In the genomic region with DNA sequence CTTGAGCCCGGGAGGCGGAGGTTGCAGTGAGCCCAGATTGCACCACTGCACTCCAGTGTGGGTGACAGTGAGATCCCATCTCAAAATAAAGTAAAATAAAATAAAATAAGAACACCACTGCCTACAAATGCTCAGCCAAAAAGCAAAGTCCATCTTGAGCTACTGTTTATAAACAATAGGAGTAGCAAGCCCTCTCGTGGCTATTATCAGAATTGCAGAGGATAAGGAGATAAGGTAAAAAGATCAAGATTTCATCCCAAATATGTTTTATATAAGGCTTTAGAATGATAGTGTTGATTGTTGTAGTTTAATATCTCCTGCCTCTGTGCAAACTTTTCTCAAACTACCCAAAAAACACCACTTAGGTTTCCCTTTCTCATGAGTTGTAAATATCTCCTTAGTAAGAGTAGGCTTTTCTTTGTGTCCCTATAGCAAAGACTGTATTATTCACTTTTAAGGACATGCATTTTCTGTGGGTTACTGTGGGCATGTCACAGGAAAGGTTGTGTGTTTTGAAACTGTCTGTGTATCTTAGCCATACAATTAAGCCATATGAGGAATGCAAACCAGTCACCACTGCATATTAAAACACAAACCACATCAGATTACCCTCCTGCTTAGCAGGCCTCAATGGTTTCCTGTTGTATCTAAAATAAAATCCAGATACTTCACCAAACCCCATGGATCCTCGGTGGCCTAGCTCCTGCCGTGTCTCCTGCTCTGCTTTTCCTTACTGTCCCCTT, we compare ENCODE assay signal across 8 cellular contexts. TPM values are rescaled to one million over a fixed set of nuclear protein-coding genes. Genes with fewer than 3 reads are reported as not detected.
DNase-seq lines count a peak whose midpoint lies in the region; ATAC-seq and TF ChIP-seq lines count a peak whose summit lies in the region.

No MANE protein-coding gene starts in this region.

- H3K4me1 Mint-ChIP-seq in endothelial cell (ENCODE audit: unreplicated experiment) (no peaks in the 10 kb centered on the region), nephron (no peaks in the 10 kb centered on the region)

- no peak overlapping the region for H3K4me3 ChIP-seq in Peyer's patch

- no peak for TF ChIP-seq POLR2A in Peyer's patch (IDR thresholded peaks at IDR 0.05)

- H3K36me3 ChIP-seq in Peyer's patch, result no peaks in the 10 kb centered on the region

- DNase-seq in SKM-1 treated with dmso at 0.1 percent for 144 hours (lab: John Stamatoyannopoulos, UW; ENCODE audit: unreplicated experiment) (peak; percentile 15), SKM-1 (lab: John Stamatoyannopoulos, UW; ENCODE audit: unreplicated experiment) (no peak), Peyer's patch (no peak), endothelial cell (ENCODE audit: low spot score) (peak; percentile 41)

- H3K27me3 Mint-ChIP-seq in endothelial cell (ENCODE audit: unreplicated experiment) (peaks cover 2% of the 10 kb centered on the region), nephron (ENCODE audit: low read depth) (no peaks in the 10 kb centered on the region)

- peak; percentile 65 for ATAC-seq in HG02885 (IDR thresholded peaks at IDR 0.05; ENCODE audit: poor library complexity, unreplicated experiment)
- no peak for ATAC-seq in GM21423 (IDR thresholded peaks at IDR 0.05; ENCODE audit: unreplicated experiment)
- no peak for ATAC-seq in HG03135 (IDR thresholded peaks at IDR 0.05; ENCODE audit: unreplicated experiment)

- TF ChIP-seq CTCF in Peyer's patch (IDR thresholded peaks at IDR 0.05) (peak; percentile 34 to 79 (median 64)), endothelial cell (IDR thresholded peaks at IDR 0.05; ENCODE audit: unreplicated experiment) (peak; percentile 78), nephron (IDR thresholded peaks at IDR 0.05; ENCODE audit: unreplicated experiment in 3 of 3) (peak; percentile 67 to 76 (median 72))

- peaks cover 0 to 5% (median under 1%) of the 10 kb centered on the region in 4 donors for H3K9me3 ChIP-seq in Peyer's patch

- H3K27me3 ChIP-seq in Peyer's patch, result no peaks in the 10 kb centered on the region

- H3K4me3 Mint-ChIP-seq in endothelial cell (ENCODE audit: unreplicated experiment) (no peak overlapping the region), nephron (no peak overlapping the region)

- no peak overlapping the region for H3K27ac Mint-ChIP-seq in endothelial cell (ENCODE audit: unreplicated experiment)
- no peak overlapping the region for H3K27ac Mint-ChIP-seq in nephron

- H3K27ac ChIP-seq in Peyer's patch, result no peak overlapping the region

- H3K36me3 Mint-ChIP-seq in endothelial cell (ENCODE audit: low read depth, unreplicated experiment), result peaks cover 19% of the 10 kb centered on the region
- H3K36me3 Mint-ChIP-seq in nephron (ENCODE audit: low read depth), result peaks cover 15% of the 10 kb centered on the region

- H3K4me1 ChIP-seq in Peyer's patch, result no peaks in the 10 kb centered on the region

- H3K9me3 Mint-ChIP-seq in endothelial cell (ENCODE audit: unreplicated experiment) (no peaks in the 10 kb centered on the region), nephron (peaks cover 19% of the 10 kb centered on the region)

RNA-seq across cellular contexts. Expression of gene CKS2, which starts 31.8 kb away (rescaled TPM):
- total RNA-seq in Peyer's patch, result 10 to 100 TPM; 11.9 to 42.1 (median 17.8) TPM
- 49.2 TPM for total RNA-seq in endothelial cell (ENCODE audit: unreplicated experiment)

RNA-seq across cellular contexts. Expression of gene SECISBP2, which starts 39.1 kb away (rescaled TPM):
- 100 to 1,000 TPM in 3 of 4 donors, 10 to 100 TPM in 1; 66.6 to 152 (median 101) TPM for total RNA-seq in Peyer's patch
- 41.3 TPM for total RNA-seq in endothelial cell (ENCODE audit: unreplicated experiment)

Comparison
In these comparisons a context has a peak if more than half of its experiments do, and no peak if none do; other contexts are left out.
1. DNase-seq: peak in SKM-1 treated with dmso at 0.1 percent for 144 hours (single experiment) and endothelial cell (single experiment); none in SKM-1 (single experiment) and Peyer's patch (0 of 3).
2. Peak in every context shown above with its lines, with median percentiles within 50 percentile points of each other: CTCF ChIP-seq.